ENCODE assay signal across 8 cellular contexts in genomic region chr6:26312096-26312463, GRCh38. TPM values are rescaled to one million over a fixed set of nuclear protein-coding genes. Genes with fewer than 3 reads are reported as not detected.
DNase-seq lines count a peak whose midpoint lies in the region; ATAC-seq and TF ChIP-seq lines count a peak whose summit lies in the region.

No MANE protein-coding gene starts in this region.

- ATAC-seq in HG03135 (IDR thresholded peaks at IDR 0.05; ENCODE audit: unreplicated experiment) (no peak), GM18873 (IDR thresholded peaks at IDR 0.05; ENCODE audit: low FRiP score, unreplicated experiment) (no peak)

- no peaks in the 10 kb centered on the region for H3K9me3 ChIP-seq in NT2/D1 (ENCODE audit: insufficient read depth, low read length)
- H3K9me3 ChIP-seq in effector memory CD4-positive, alpha-beta T cell (ENCODE audit: control insufficient read depth, low read length), result no peaks in the 10 kb centered on the region
- H3K9me3 ChIP-seq in osteoblast (ENCODE audit: low read depth, low read length), result no peaks in the 10 kb centered on the region

- H2AFZ ChIP-seq in osteoblast (ENCODE audit: low read length), result peak overlapping the region; percentile 58

- peak overlapping the region; percentile 31 for H3K27ac ChIP-seq in effector memory CD4-positive, alpha-beta T cell (ENCODE audit: insufficient read depth, low read length, poor library complexity, severe bottlenecking)
- peak overlapping the region; percentile 38 for H3K27ac ChIP-seq in osteoblast (ENCODE audit: low read depth, low read length)

- H3K27me3 ChIP-seq in NT2/D1 (ENCODE audit: insufficient read depth, insufficient read length) (no peaks in the 10 kb centered on the region), osteoblast (ENCODE audit: insufficient read depth, low read length) (no peaks in the 10 kb centered on the region)
- no peaks in the 10 kb centered on the region for H3K27me3 ChIP-seq in effector memory CD4-positive, alpha-beta T cell (replicated peaks; ENCODE audit: control insufficient read depth, insufficient read depth, low read length, poor library complexity, severe bottlenecking)

- no peak for TF ChIP-seq CTCF in osteoblast (IDR thresholded peaks at IDR 0.05; ENCODE audit: extremely low read depth, low read depth, low read length)

- no peaks in the 10 kb centered on the region for H3K4me1 ChIP-seq in NT2/D1 (ENCODE audit: insufficient read depth, insufficient read length)
- no peaks in the 10 kb centered on the region for H3K4me1 ChIP-seq in effector memory CD4-positive, alpha-beta T cell (ENCODE audit: control insufficient read depth, insufficient read depth, low read length, poor library complexity, severe bottlenecking)
- H3K4me1 ChIP-seq in osteoblast (ENCODE audit: insufficient read depth, low read length), result peaks cover 19% of the 10 kb centered on the region

- H3K4me2 ChIP-seq in osteoblast (ENCODE audit: insufficient read depth, low read length), result peak overlapping the region; percentile 83

- H3K4me3 ChIP-seq in NT2/D1 (ENCODE audit: insufficient read length, low read depth) (peak overlapping the region; percentile 49), osteoblast (ENCODE audit: insufficient read depth, low read length) (peak overlapping the region; percentile 75)
- peak overlapping the region; percentile 43 for H3K4me3 ChIP-seq in effector memory CD4-positive, alpha-beta T cell (ENCODE audit: insufficient read depth, low read depth, low read length, poor library complexity, severe bottlenecking)

- no peaks in the 10 kb centered on the region for H4K20me1 ChIP-seq in osteoblast (ENCODE audit: insufficient read depth, low read length)

- H3K36me3 ChIP-seq in NT2/D1 (ENCODE audit: insufficient read depth, insufficient read length, low read length) (no peaks in the 10 kb centered on the region), osteoblast (ENCODE audit: insufficient read depth, low read length) (no peaks in the 10 kb centered on the region)
- H3K36me3 ChIP-seq in effector memory CD4-positive, alpha-beta T cell (ENCODE audit: control insufficient read depth, insufficient read depth, low read length), result no peaks in the 10 kb centered on the region

- DNase-seq in G401 (ENCODE audit: low spot score) (peak; percentile 53), NT2/D1 (ENCODE audit: low read depth, low spot score) (no peak), osteoblast (ENCODE audit: insufficient read length, low spot score, missing footprints) (no peak), NCI-H1930 (lab: John Stamatoyannopoulos, UW) (no peak), HT-29 (ENCODE audit: low spot score) (no peak)
- DNase-seq in effector memory CD4-positive, alpha-beta T cell, result no peak

- H3K9ac ChIP-seq in NT2/D1 (ENCODE audit: insufficient read length, low read depth), result peak overlapping the region; percentile 50

- H3K79me2 ChIP-seq in osteoblast (ENCODE audit: insufficient read depth, low read length), result no peaks in the 10 kb centered on the region

- in situ Hi-C loops in G401 (cut with HindIII; ENCODE audit: low sequenced_read_pairs), result no loop called here

RNA-seq across cellular contexts. Expression of gene BTN3A2, which starts 52.9 kb away (rescaled TPM):
- total RNA-seq in G401 (2014; rRNA removed; shearing (Covaris generic)), result 1.2 and 3.0 TPM in 2 replicates
- 24.2 and 25.0 TPM in 2 replicates for total RNA-seq in osteoblast
- 5.5 and 9.4 TPM in 2 replicates for total RNA-seq in HT-29 (2014; rRNA removed; shearing (Covaris generic))
